ENCODE assay signal across 27 cellular contexts in the genomic region with DNA sequence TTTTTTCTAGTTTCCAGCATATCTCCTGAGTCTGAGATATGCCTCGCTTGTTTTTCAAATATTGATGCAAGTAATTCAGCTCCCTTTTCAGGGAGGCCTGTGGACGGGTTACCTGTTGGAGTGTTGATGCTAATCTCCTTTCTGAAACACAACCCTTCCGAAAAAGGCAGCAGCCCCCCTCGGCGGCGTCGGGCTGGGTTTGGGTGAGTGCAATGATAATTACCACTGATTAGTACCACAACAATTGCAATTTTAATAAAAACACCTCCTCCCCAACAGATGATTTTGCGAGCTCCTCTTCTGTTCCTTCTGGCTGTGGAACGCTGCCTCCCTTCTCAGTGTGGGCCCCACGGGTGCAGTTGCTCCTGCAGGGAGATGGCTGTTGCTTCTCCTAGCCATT.
"Had no signal": no experiment of that assay in that cellular context is flagged by ENCODE, and none has a peak within 500 bp of the region (broad histone marks: within the 10 kb centered on the region; RNA-seq: fewer than 3 reads in every experiment).

No MANE protein-coding gene starts in this region.

- H3K27me3 ChIP-seq: brain microvascular endothelial cell, SJCRH30 had no signal

- H3K36me3 Mint-ChIP-seq: activated naive CD8-positive, alpha-beta T cell treated with anti-CD3 and anti-CD28 coated beads for 36 hours had no signal

- H3K4me1 ChIP-seq: SJCRH30 had no signal

- DNase-seq: activated CD4-positive, alpha-beta T cell treated with anti-CD3 and anti-CD28 coated beads, Interleukin-2, amount 10 ng/mL, durations not matched to agents 24 days and 14 days; activated CD4-positive, alpha-beta T cell treated with anti-CD3 and anti-CD28 coated beads, Interleukin-2, amount 50 U/mL, for 4 hours; activated effector memory CD4-positive, alpha-beta T cell treated with anti-CD3 and anti-CD28 coated beads, Interleukin-2, amount 50 U/mL, for 16 hours; activated naive CD4-positive, alpha-beta T cell; activated naive CD4-positive, alpha-beta T cell treated with anti-CD3 and anti-CD28 coated beads, Interleukin-2, amount 50 U/mL, for 16 hours; activated naive CD8-positive, alpha-beta T cell treated with anti-CD3 and anti-CD28 coated beads for 36 hours; activated T-cell treated with anti-CD3 and anti-CD28 coated beads, Interleukin-2, amount 50 U/mL, for 1 hour; activated T-cell treated with anti-CD3 and anti-CD28 coated beads, Interleukin-2, amount 50 U/mL, for 72 hours; amniotic stem cell; aorta; brain microvascular endothelial cell; Karpas-422; KBM-7; NCI-H1105; NCI-H1417 treated with DMSO at 0.1 percent for 48 hours; NCI-H1694; NCI-H1930; NCI-H2081 treated with DMSO at 0.1 percent for 48 hours; NCI-H226; NCI-H524 treated with DMSO at 0.1 percent for 48 hours; SHP77; SJCRH30; T1000 had no signal

- H3K27ac Mint-ChIP-seq: activated CD4-positive, alpha-beta T cell treated with anti-CD3 and anti-CD28 coated beads, Interleukin-2, amount 10 ng/mL, durations not matched to agents 24 days and 14 days; activated naive CD8-positive, alpha-beta T cell treated with anti-CD3 and anti-CD28 coated beads for 36 hours; activated T-cell treated with anti-CD3 and anti-CD28 coated beads, Interleukin-2, amount 50 U/mL, for 72 hours; activated T-helper 17 cell treated with anti-CD3 and anti-CD28 coated beads, Interleukin-2, amount 50 U/mL, for 72 hours; IgD-negative memory B cell had no signal

- H3K36me3 ChIP-seq: brain microvascular endothelial cell, SJCRH30 had no signal

- ATAC-seq: activated T-cell treated with anti-CD3 and anti-CD28 coated beads, Interleukin-2, amount 50 U/mL, for 72 hours; activated T-helper 17 cell treated with anti-CD3 and anti-CD28 coated beads, Interleukin-2, amount 50 U/mL, for 72 hours; Panc1 had no signal

- H3K4me3 ChIP-seq: SJCRH30, SK-N-MC had no signal

- H3K9me3 ChIP-seq: SJCRH30 had no signal

- H3K4me3 Mint-ChIP-seq: activated CD4-positive, alpha-beta T cell treated with anti-CD3 and anti-CD28 coated beads, Interleukin-2, amount 10 ng/mL, durations not matched to agents 24 days and 14 days; activated naive CD8-positive, alpha-beta T cell treated with anti-CD3 and anti-CD28 coated beads for 36 hours; activated T-cell treated with anti-CD3 and anti-CD28 coated beads, Interleukin-2, amount 50 U/mL, for 72 hours; activated T-helper 17 cell treated with anti-CD3 and anti-CD28 coated beads, Interleukin-2, amount 50 U/mL, for 72 hours; IgD-negative memory B cell had no signal

- H3K4me1 Mint-ChIP-seq: activated CD4-positive, alpha-beta T cell treated with anti-CD3 and anti-CD28 coated beads, Interleukin-2, amount 10 ng/mL, durations not matched to agents 24 days and 14 days; activated naive CD8-positive, alpha-beta T cell treated with anti-CD3 and anti-CD28 coated beads for 36 hours; activated T-helper 17 cell treated with anti-CD3 and anti-CD28 coated beads, Interleukin-2, amount 50 U/mL, for 72 hours; IgD-negative memory B cell had no signal

- H3K27me3 Mint-ChIP-seq: activated naive CD8-positive, alpha-beta T cell treated with anti-CD3 and anti-CD28 coated beads for 36 hours; IgD-negative memory B cell had no signal
